In the genomic region with DNA sequence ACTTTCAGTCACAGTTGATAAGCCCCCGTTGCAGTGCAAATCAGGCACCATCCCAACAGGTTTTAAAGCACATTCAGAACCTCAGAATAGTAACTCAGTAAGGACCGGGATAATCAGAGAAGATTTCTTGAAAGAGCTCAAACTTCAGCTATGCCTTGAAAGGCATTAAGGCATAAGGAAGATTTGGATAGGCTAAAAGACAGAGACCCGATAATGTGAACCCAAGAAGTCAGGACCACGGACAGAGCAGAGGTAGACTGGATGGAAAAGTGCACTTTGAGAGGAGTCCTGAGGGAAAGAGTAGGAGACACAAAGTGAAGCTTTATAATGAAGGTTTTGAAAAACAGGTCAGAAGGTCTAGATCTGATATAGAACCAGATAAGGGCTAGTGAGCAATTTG, we compare ENCODE assay signal across 11 cellular contexts. TPM values are rescaled to one million over a fixed set of nuclear protein-coding genes. Genes with fewer than 3 reads are reported as not detected.
A peak's percentile ranks its signal among the peaks of the same experiment; 100 is the strongest.
DNase-seq lines count a peak whose midpoint lies in the region; ATAC-seq, FAIRE-seq and TF ChIP-seq lines count a peak whose summit lies in the region.
"Had no signal": no experiment of that assay in that cellular context is flagged by ENCODE, and none has a peak within 500 bp of the region (broad histone marks: within the 10 kb centered on the region; RNA-seq: fewer than 3 reads in every experiment).

No MANE protein-coding gene starts in this region.

- H3K36me3 ChIP-seq in GM23248 (ENCODE audit: low read depth) (no peaks in the 10 kb centered on the region), astrocyte (ENCODE audit: insufficient read depth, low read length) (no peaks in the 10 kb centered on the region)

- no peak overlapping the region for H3K9ac ChIP-seq in GM23248
- H3K9ac ChIP-seq in astrocyte (ENCODE audit: low read length): no peak overlapping the region

- H3K4me1 Mint-ChIP-seq in astrocyte (ENCODE audit: low read depth, unreplicated experiment): no peaks in the 10 kb centered on the region

- in situ Hi-C loops in GM23248 (cut with MboI): no loop called here

- no peak overlapping the region for H3K4me3 Mint-ChIP-seq in astrocyte (ENCODE audit: unreplicated experiment)

- H3K9me2 ChIP-seq in GM23248 (ENCODE audit: insufficient read depth): no peaks in the 10 kb centered on the region

- no peak for TF ChIP-seq CTCF in astrocyte (IDR thresholded peaks at IDR 0.05; ENCODE audit: insufficient read depth, low read depth, low read length)

- no peak for FAIRE-seq in astrocyte (lab: Jason Lieb, UNC)

- H3K27ac ChIP-seq in GM23248: no peak overlapping the region
- H3K27ac ChIP-seq in astrocyte (ENCODE audit: low read depth, low read length): no peak overlapping the region

- no peaks in the 10 kb centered on the region for H3K79me2 ChIP-seq in GM23248 (ENCODE audit: insufficient read depth)
- no peaks in the 10 kb centered on the region for H3K79me2 ChIP-seq in astrocyte (ENCODE audit: insufficient read depth, low read length)

- H3K27me3 Mint-ChIP-seq in astrocyte (ENCODE audit: low read depth, unreplicated experiment): peaks cover 2% of the 10 kb centered on the region

- DNase-seq in GM23248 (peak; percentile 62), M059J (ENCODE audit: low read depth) (peak; percentile 58), astrocyte (ENCODE audit: low read depth) (peak; percentile 30), left lobe of liver (ENCODE audit: low spot score) (no peak), NCI-H1092 treated with DMSO at 0.1 percent for 48 hours (lab: John Stamatoyannopoulos, UW) (no peak), COLO829 (ENCODE audit: low spot score) (no peak)
- no peak for DNase-seq in stimulated activated CD4-positive, alpha-beta T cell treated with anti-CD3 and anti-CD28 coated beads, Interleukin-4, amount 100 ng/mL, for 1 hour
- DNase-seq: activated CD4-positive, alpha-beta T cell treated with anti-CD3 and anti-CD28 coated beads, Interleukin-2, amount 50 U/mL, for 4 hours; NCI-H526 treated with DMSO at 0.1 percent for 48 hours had no signal

- H3K4me1 ChIP-seq in GM23248 (ENCODE audit: insufficient read depth) (no peaks in the 10 kb centered on the region), astrocyte (ENCODE audit: insufficient read depth, low read length) (no peaks in the 10 kb centered on the region)

- ATAC-seq in left lobe of liver (peak; percentile 48), HG03159 (IDR thresholded peaks at IDR 0.05; ENCODE audit: unreplicated experiment) (no peak)

- H2AFZ ChIP-seq in GM23248 (no peak overlapping the region), astrocyte (ENCODE audit: low read depth, low read length) (no peak overlapping the region)

- no peak overlapping the region for H3K27ac Mint-ChIP-seq in astrocyte (ENCODE audit: unreplicated experiment)

- H3K27me3 ChIP-seq in GM23248 (replicated peaks; ENCODE audit: insufficient read depth): no peaks in the 10 kb centered on the region
- H3K27me3 ChIP-seq in astrocyte (ENCODE audit: insufficient read depth, low read length): no peaks in the 10 kb centered on the region

- no peak overlapping the region for H3K4me2 ChIP-seq in GM23248 (ENCODE audit: unreplicated experiment)
- no peak overlapping the region for H3K4me2 ChIP-seq in astrocyte (ENCODE audit: low read length)

- WGBS in GM23248 (ENCODE audit: low coverage in 1 of 2, low lambda C conversion rate in 2 of 2, missing lambda C conversion rate in 2 of 2), 2 experiments: 25 to 28% methylated on average over 4 of the region's 4 CpGs

- H4K20me1 ChIP-seq in GM23248 (ENCODE audit: insufficient read depth) (no peaks in the 10 kb centered on the region), astrocyte (ENCODE audit: insufficient read depth, low read length) (no peaks in the 10 kb centered on the region)

- H3F3A ChIP-seq in GM23248 (ENCODE audit: insufficient read depth): no peaks in the 10 kb centered on the region

- peaks cover 2% of the 10 kb centered on the region for H3K9me3 Mint-ChIP-seq in astrocyte (ENCODE audit: unreplicated experiment)

- H3K4me3 ChIP-seq in GM23248: no peak overlapping the region
- H3K4me3 ChIP-seq in astrocyte (ENCODE audit: insufficient read depth, low read depth, low read length): no peak overlapping the region
- H3K4me3 ChIP-seq: lung had no signal

- H3K36me3 Mint-ChIP-seq in astrocyte (ENCODE audit: low read depth, unreplicated experiment): peaks cover 4% of the 10 kb centered on the region

- H3K9me3 ChIP-seq in GM23248 (ENCODE audit: low read depth) (no peaks in the 10 kb centered on the region), astrocyte (ENCODE audit: insufficient read depth, low read depth, low read length) (no peaks in the 10 kb centered on the region)

RNA-seq across cellular contexts. Expression of gene KLF7, which starts 36.9 kb away (rescaled TPM):
- total RNA-seq in GM23248 (2014; rRNA removed; shearing (Covaris generic)): 22.5 and 43.0 TPM in 2 replicates
- 35.8 and 39.4 TPM in 2 replicates for polyA plus RNA-seq in GM23248 (2016; fragmentation: Nextera tagmentation; extraction: Ambion mirVana)
- 7.3 and 11.6 TPM in 2 replicates for total RNA-seq in M059J (2014; rRNA removed; shearing (Covaris generic))
- total RNA-seq in astrocyte (76.5 and 81.2 TPM in 2 replicates), left lobe of liver (9.7 TPM)

Comparison
In these comparisons a context has a peak if more than half of its experiments do, and no peak if none do; other contexts are left out.
1. DNase-seq: peak in GM23248 (single experiment), M059J (single experiment) and astrocyte (single experiment); none in left lobe of liver (single experiment), NCI-H1092 treated with DMSO at 0.1 percent for 48 hours (single experiment), stimulated activated CD4-positive, alpha-beta T cell treated with anti-CD3 and anti-CD28 coated beads, Interleukin-4, amount 100 ng/mL, for 1 hour (single experiment) and COLO829 (single experiment).